In the genomic region with DNA sequence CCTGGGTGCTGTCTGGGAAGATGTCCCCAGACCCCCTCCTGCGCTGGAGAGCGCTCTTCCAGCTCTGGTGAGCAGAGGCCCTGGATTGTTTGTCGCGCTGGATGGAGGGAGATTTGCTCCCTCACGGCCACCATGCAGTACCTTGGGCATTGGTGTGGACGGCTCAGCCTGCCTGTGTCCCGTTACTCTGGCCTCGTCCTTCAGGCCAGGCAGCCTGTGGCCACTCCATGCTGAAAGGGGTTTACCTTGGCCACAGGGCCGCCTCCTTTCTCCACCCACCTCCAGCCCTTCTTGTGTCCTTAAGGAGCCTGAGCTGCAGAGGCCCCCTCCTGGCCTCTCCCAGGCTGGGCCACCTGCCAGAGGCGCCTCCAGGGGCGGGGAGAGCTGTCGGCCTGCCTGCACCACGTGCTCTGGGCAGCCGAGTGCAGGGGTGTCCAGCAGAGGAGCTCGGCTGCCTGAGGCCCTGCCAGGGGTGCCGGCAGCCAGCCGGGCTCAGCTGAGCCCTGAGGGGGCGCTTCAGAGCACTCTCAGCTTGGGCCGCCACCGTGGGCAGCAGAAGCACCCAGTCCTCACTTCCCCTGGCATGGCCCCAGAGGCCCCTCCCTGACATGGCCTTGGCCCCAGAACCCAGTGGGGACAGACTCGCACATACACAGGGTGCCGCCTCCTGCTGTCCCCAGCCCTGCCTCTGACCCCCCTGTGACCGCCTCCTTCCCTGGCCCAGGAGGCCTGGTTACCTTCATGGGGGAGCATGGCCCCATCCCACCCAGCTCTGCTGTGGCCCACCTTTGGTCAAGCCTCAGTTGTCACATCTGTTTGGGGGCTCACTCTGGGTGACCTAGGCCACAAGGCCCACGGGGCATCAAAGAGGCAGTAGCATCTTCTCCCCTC, we compare ENCODE assay signal across 1 cellular context.
TF ChIP-seq lines count a peak whose summit lies in the region.

No MANE protein-coding gene starts in this region.

TF ChIP-seq in SK-N-SH, 30 proteins besides CTCF, POLR2A, EP300 and RAD21 (continued from another document):
- TF ChIP-seq, protein P1, sequence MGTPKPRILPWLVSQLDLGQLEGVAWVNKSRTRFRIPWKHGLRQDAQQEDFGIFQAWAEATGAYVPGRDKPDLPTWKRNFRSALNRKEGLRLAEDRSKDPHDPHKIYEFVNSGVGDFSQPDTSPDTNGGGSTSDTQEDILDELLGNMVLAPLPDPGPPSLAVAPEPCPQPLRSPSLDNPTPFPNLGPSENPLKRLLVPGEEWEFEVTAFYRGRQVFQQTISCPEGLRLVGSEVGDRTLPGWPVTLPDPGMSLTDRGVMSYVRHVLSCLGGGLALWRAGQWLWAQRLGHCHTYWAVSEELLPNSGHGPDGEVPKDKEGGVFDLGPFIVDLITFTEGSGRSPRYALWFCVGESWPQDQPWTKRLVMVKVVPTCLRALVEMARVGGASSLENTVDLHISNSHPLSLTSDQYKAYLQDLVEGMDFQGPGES (IDR thresholded peaks at IDR 0.05; ENCODE audit: low read depth, low read length) = no peak
- TF ChIP-seq POLR2AphosphoS5 (IDR thresholded peaks at IDR 0.05; ENCODE audit: low read depth, low read length) (peak; percentile 25; the same call in 1 of the 2 replicates), MXI1 (IDR thresholded peaks at IDR 0.05; ENCODE audit: low read depth, low read length) (peak; percentile 92), JUND (IDR thresholded peaks at IDR 0.05) (no peak), TCF12 (IDR thresholded peaks at IDR 0.05) (no peak), NFIC (IDR thresholded peaks at IDR 0.05; ENCODE audit: borderline replicate concordance) (peak; percentile 63), MAX (IDR thresholded peaks at IDR 0.05; ENCODE audit: low read depth) (peak; percentile 96), SMC3 (IDR thresholded peaks at IDR 0.05; ENCODE audit: low read depth, low read length) (0 out of 2 replicates have a peak, but pooled peaks have one; percentile 9), SIN3A (IDR thresholded peaks at IDR 0.05; ENCODE audit: borderline replicate concordance, low read depth, low read length) (peak; percentile 80), USF1 (IDR thresholded peaks at IDR 0.05; ENCODE audit: borderline replicate concordance, low read depth) (peak; percentile 82), ELF1 (IDR thresholded peaks at IDR 0.05) (no peak), MEF2A (IDR thresholded peaks at IDR 0.05; ENCODE audit: borderline replicate concordance, low read depth) (no peak), TAF1 (IDR thresholded peaks at IDR 0.05; ENCODE audit: borderline replicate concordance, low read depth, low read length) (no peak), GATA2 (CRISPR knock-in tag; IDR thresholded peaks at IDR 0.05) (no peak), NRF1 (IDR thresholded peaks at IDR 0.05; ENCODE audit: low read depth, low read length) (no peak), GABPA (IDR thresholded peaks at IDR 0.05; ENCODE audit: low read depth) (no peak), FOSL2 (IDR thresholded peaks at IDR 0.05; ENCODE audit: borderline replicate concordance, low read depth) (no peak), REST (IDR thresholded peaks at IDR 0.05; ENCODE audit: low read depth, low read length) (no peak), RCOR1 (IDR thresholded peaks at IDR 0.05; ENCODE audit: low read length) (no peak)
- TF ChIP-seq, protein P2, sequence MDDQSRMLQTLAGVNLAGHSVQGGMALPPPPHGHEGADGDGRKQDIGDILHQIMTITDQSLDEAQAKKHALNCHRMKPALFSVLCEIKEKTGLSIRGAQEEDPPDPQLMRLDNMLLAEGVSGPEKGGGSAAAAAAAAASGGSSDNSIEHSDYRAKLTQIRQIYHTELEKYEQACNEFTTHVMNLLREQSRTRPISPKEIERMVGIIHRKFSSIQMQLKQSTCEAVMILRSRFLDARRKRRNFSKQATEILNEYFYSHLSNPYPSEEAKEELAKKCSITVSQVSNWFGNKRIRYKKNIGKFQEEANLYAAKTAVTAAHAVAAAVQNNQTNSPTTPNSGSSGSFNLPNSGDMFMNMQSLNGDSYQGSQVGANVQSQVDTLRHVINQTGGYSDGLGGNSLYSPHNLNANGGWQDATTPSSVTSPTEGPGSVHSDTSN (IDR thresholded peaks at IDR 0.05) = no peak
- TF ChIP-seq, protein P3, sequence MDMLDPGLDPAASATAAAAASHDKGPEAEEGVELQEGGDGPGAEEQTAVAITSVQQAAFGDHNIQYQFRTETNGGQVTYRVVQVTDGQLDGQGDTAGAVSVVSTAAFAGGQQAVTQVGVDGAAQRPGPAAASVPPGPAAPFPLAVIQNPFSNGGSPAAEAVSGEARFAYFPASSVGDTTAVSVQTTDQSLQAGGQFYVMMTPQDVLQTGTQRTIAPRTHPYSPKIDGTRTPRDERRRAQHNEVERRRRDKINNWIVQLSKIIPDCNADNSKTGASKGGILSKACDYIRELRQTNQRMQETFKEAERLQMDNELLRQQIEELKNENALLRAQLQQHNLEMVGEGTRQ (IDR thresholded peaks at IDR 0.05; ENCODE audit: borderline replicate concordance, low read depth, low read length) = no peak; the same call in 1 of the 2 replicates
